16 cellular contexts compared by ENCODE assay signal in genomic region chr5:83590966-83591365, GRCh38.
"Had no signal": no experiment of that assay in that cellular context is flagged by ENCODE, and none has a peak within 500 bp of the region (broad histone marks: within the 10 kb centered on the region; RNA-seq: fewer than 3 reads in every experiment).

No MANE protein-coding gene starts in this region.

- H3K27me3 ChIP-seq: brain microvascular endothelial cell, gastrocnemius medialis, heart right ventricle, tibial artery had no signal

- ATAC-seq: effector memory CD8-positive, alpha-beta T cell; gastrocnemius medialis; heart right ventricle; right cardiac atrium; stimulated activated effector memory CD8-positive, alpha-beta T cell treated with anti-CD3 and anti-CD28 coated beads, Interleukin-12 subunit alpha, Interleukin-12 subunit beta, amount 100 ng/mL, for 72 hours had no signal

- H3K9me3 ChIP-seq: gastrocnemius medialis, heart right ventricle, prostate gland, tibial artery had no signal

- DNase-seq: activated CD4-positive, alpha-beta T cell treated with anti-CD3 and anti-CD28 coated beads, Interleukin-2, amount 50 U/mL, for 1 hour; activated CD8-positive, alpha-beta memory T cell treated with anti-CD3 and anti-CD28 coated beads for 24 hours; activated naive CD8-positive, alpha-beta T cell treated with anti-CD3 and anti-CD28 coated beads for 36 hours; anterior cingulate cortex; brain microvascular endothelial cell; cortex of kidney; effector memory CD8-positive, alpha-beta T cell; gastrocnemius medialis; heart right ventricle; mesendoderm; occipital lobe; right cardiac atrium; stimulated activated CD4-positive, alpha-beta T cell treated with anti-CD3 and anti-CD28 coated beads, Interleukin-2, amount 100 ng/mL, for 24 hours; tibial artery had no signal

- H3K4me1 ChIP-seq: gastrocnemius medialis, heart right ventricle, prostate gland had no signal

- H3K4me3 ChIP-seq: gastrocnemius medialis, heart right ventricle, prostate gland had no signal

- H3K27ac ChIP-seq: brain microvascular endothelial cell, gastrocnemius medialis, heart right ventricle, prostate gland had no signal

- H3K36me3 ChIP-seq: brain microvascular endothelial cell, gastrocnemius medialis, heart right ventricle, prostate gland, tibial artery had no signal
